In the genomic region with DNA sequence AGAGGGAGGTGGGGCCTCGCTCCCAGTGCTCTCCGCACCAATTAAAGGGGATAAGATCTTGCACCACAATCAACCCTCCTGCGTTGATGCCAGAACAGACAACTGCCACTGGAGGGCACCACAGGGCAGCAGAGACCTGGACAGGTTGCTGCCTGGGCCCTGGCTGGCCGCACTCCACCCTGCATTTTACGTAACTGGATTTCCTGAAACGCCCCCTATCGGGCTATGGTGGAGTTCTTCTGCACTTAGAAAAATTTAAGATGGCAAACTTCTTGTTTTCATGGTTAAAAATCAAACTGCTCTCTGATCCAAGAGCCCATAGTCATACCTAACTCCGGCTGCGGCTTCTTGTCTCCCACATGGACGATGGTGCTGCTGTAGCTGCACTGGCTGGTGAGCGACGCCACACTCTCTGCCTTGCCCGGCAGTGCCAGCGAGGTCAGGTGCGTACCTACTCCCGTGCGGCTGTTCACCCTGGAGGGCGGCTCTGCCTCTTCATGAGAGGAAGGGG, we compare ENCODE assay signal across 1 cellular context.
TF ChIP-seq lines count a peak whose summit lies in the region.

No MANE protein-coding gene starts in this region.

TF ChIP-seq in K562, 482 proteins besides CTCF, POLR2A, EP300 and RAD21 (continued from another document):
- TF ChIP-seq, protein P1, sequence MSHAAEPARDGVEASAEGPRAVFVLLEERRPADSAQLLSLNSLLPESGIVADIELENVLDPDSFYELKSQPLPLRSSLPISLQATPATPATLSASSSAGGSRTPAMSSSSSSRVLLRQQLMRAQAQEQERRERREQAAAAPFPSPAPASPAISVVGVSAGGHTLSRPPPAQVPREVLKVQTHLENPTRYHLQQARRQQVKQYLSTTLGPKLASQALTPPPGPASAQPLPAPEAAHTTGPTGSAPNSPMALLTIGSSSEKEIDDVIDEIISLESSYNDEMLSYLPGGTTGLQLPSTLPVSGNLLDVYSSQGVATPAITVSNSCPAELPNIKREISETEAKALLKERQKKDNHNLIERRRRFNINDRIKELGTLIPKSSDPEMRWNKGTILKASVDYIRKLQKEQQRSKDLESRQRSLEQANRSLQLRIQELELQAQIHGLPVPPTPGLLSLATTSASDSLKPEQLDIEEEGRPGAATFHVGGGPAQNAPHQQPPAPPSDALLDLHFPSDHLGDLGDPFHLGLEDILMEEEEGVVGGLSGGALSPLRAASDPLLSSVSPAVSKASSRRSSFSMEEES (CRISPR knock-in tag; IDR thresholded peaks at IDR 0.05): no peak
- no peak for TF ChIP-seq MCM3 (IDR thresholded peaks at IDR 0.05)
- 0 out of 2 replicates have a peak, but pooled peaks have one; percentile 23 for TF ChIP-seq MYC (IDR thresholded peaks at IDR 0.05; ENCODE audit: low read depth, low read length)
- no peak for TF ChIP-seq MYC (CRISPR knock-in tag; IDR thresholded peaks at IDR 0.05; ENCODE audit: borderline replicate concordance, low read depth)
- TF ChIP-seq ZNF696 (CRISPR knock-in tag; conservative IDR thresholded peaks at IDR 0.05): no peak
- TF ChIP-seq CREM (IDR thresholded peaks at IDR 0.05; ENCODE audit: low read depth): peak; percentile 50; the same call in 1 of the 2 replicates
- TF ChIP-seq CSDE1 (IDR thresholded peaks at IDR 0.05): no peak
- TF ChIP-seq POLR2B (IDR thresholded peaks at IDR 0.05; ENCODE audit: low read depth, partially characterized antibody): no peak
- no peak for TF ChIP-seq ZNF584 (CRISPR knock-in tag; IDR thresholded peaks at IDR 0.05; ENCODE audit: low read depth)
- 0 out of 4 replicates have a peak, but pooled peaks of 1 of the 2 experiments have one; percentile 47 for TF ChIP-seq SRF (CRISPR knock-in tag; IDR thresholded peaks at IDR 0.05)
- no peak for TF ChIP-seq RBFOX2 (IDR thresholded peaks at IDR 0.05; ENCODE audit: low read depth, low read length)
- no peak for TF ChIP-seq SETDB1 (IDR thresholded peaks at IDR 0.05; ENCODE audit: low read length)
- no peak for TF ChIP-seq FOXK2 (conservative IDR thresholded peaks at IDR 0.05 in 1 of 2, IDR thresholded peaks at IDR 0.05 in 1 of 2; ENCODE audit: low read depth in 2 of 2)
- TF ChIP-seq, protein P2, sequence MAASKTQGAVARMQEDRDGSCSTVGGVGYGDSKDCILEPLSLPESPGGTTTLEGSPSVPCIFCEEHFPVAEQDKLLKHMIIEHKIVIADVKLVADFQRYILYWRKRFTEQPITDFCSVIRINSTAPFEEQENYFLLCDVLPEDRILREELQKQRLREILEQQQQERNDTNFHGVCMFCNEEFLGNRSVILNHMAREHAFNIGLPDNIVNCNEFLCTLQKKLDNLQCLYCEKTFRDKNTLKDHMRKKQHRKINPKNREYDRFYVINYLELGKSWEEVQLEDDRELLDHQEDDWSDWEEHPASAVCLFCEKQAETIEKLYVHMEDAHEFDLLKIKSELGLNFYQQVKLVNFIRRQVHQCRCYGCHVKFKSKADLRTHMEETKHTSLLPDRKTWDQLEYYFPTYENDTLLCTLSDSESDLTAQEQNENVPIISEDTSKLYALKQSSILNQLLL (CRISPR knock-in tag; IDR thresholded peaks at IDR 0.05; ENCODE audit: borderline replicate concordance): no peak
- TF ChIP-seq, protein P3, sequence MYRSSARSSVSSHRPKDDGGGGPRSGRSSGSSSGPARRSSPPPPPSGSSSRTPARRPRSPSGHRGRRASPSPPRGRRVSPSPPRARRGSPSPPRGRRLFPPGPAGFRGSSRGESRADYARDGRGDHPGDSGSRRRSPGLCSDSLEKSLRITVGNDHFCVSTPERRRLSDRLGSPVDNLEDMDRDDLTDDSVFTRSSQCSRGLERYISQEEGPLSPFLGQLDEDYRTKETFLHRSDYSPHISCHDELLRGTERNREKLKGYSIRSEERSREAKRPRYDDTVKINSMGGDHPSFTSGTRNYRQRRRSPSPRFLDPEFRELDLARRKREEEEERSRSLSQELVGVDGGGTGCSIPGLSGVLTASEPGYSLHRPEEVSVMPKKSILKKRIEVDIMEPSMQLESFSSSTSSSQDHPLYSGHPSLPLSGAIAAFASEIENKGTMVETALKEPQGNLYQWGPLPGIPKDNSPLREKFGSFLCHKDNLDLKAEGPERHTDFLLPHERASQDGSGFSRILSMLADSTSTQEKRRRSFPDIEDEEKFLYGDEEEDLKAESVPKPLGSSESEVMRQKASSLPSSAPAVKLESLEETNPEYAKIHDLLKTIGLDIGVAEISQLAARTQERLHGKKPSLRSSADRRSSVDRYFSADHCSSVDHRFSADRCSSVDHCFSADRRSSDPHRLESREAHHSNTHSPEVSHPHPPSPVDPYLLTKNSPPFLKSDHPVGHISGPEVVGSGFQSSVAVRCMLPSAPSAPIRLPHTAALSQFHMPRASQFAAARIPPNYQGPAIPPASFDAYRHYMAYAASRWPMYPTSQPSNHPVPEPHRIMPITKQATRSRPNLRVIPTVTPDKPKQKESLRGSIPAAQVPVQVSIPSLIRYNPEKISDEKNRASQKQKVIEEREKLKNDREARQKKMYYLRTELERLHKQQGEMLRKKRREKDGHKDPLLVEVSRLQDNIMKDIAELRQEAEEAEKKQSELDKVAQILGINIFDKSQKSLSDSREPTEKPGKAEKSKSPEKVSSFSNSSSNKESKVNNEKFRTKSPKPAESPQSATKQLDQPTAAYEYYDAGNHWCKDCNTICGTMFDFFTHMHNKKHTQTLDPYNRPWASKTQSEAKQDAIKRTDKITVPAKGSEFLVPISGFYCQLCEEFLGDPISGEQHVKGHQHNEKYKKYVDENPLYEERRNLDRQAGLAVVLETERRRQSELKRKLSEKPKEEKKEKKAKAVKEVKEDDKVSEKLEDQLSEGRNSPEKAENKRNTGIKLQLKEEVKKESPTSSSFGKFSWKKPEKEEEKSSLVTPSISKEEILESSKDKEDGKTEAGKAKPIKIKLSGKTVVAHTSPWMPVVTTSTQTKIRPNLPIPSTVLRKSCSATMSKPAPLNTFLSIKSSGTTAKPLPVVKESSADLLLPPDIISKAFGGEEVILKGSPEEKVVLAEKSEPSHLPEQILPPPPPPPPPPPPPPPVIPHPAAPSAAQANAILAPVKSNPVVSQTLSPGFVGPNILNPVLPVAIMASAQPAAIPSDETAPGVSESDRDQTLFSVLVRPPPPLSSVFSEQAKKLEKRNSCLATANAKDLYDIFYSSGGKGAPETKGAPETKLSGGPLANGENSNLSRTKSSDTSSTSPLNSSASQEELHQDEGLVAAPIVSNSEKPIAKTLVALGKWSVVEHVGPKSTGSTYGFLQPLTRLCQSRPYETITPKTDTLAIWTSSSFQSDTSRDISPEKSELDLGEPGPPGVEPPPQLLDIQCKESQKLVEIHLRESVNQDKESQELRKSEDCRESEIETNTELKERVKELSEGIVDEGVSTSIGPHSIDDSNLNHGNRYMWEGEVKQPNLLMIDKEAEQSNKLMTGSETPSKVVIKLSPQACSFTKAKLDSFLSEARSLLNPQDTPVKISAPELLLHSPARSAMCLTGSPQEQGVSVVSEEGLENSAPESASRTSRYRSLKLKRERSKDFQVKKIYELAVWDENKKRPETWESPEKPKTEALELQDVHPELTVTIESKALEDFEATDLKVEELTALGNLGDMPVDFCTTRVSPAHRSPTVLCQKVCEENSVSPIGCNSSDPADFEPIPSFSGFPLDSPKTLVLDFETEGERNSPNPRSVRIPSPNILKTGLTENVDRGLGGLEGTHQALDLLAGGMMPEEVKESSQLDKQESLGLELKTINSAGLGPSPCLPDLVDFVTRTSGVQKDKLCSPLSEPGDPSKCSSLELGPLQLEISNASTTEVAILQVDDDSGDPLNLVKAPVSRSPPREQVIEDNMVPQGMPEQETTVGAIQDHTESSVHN (IDR thresholded peaks at IDR 0.05; ENCODE audit: borderline replicate concordance in 1 of 2, low read depth in 1 of 2): no peak
- no peak for TF ChIP-seq GATAD2B (IDR thresholded peaks at IDR 0.05; ENCODE audit: borderline replicate concordance)
- 0 out of 2 replicates have a peak, but pooled peaks have one; percentile 21 for TF ChIP-seq CEBPB (tag; IDR thresholded peaks at IDR 0.05)
- TF ChIP-seq JUND (IDR thresholded peaks at IDR 0.05; ENCODE audit: borderline replicate concordance, low read depth, low read length): 0 out of 2 replicates have a peak, but pooled peaks have one; percentile 11
- TF ChIP-seq JUND (tag; IDR thresholded peaks at IDR 0.05; ENCODE audit: borderline replicate concordance, low read depth, low read length): no peak
